Comparison of ENCODE assay signal across 1 cellular context in the genomic region with DNA sequence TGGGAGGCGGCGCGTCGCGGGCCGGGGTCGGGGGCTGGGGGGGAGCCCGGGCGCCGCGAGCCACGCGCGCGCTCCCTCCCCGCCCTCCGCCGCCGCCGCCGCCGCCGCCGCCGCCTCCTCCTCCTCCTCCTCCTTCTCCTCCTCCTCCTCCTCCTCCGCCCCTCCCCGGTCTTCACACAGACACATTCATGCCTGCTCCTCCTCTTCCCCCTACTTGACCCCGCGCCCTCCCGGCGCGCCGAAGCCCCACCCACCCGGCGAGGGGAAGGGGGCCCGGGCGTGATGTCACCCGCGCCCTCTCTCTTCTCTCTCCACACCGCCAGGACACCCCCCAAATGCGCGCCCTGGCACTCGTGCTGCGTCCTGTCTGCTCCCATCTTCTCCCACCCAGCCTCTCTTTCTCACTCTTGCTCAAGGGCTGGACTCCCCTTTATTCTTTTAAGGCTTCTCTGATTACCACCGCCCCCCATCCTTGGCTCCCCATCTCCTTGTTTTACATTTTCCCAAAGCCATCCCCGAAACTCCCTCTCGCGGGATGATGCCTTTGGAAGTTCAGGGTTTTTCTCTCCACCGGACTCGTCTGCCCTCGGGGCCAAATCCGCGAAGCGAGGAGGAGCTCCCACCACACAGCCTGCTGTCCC.
TF ChIP-seq lines count a peak whose summit lies in the region.

No MANE protein-coding gene starts in this region.

TF ChIP-seq in GM23338, 12 proteins besides CTCF, POLR2A, EP300 and RAD21:
- TF ChIP-seq, protein P1, sequence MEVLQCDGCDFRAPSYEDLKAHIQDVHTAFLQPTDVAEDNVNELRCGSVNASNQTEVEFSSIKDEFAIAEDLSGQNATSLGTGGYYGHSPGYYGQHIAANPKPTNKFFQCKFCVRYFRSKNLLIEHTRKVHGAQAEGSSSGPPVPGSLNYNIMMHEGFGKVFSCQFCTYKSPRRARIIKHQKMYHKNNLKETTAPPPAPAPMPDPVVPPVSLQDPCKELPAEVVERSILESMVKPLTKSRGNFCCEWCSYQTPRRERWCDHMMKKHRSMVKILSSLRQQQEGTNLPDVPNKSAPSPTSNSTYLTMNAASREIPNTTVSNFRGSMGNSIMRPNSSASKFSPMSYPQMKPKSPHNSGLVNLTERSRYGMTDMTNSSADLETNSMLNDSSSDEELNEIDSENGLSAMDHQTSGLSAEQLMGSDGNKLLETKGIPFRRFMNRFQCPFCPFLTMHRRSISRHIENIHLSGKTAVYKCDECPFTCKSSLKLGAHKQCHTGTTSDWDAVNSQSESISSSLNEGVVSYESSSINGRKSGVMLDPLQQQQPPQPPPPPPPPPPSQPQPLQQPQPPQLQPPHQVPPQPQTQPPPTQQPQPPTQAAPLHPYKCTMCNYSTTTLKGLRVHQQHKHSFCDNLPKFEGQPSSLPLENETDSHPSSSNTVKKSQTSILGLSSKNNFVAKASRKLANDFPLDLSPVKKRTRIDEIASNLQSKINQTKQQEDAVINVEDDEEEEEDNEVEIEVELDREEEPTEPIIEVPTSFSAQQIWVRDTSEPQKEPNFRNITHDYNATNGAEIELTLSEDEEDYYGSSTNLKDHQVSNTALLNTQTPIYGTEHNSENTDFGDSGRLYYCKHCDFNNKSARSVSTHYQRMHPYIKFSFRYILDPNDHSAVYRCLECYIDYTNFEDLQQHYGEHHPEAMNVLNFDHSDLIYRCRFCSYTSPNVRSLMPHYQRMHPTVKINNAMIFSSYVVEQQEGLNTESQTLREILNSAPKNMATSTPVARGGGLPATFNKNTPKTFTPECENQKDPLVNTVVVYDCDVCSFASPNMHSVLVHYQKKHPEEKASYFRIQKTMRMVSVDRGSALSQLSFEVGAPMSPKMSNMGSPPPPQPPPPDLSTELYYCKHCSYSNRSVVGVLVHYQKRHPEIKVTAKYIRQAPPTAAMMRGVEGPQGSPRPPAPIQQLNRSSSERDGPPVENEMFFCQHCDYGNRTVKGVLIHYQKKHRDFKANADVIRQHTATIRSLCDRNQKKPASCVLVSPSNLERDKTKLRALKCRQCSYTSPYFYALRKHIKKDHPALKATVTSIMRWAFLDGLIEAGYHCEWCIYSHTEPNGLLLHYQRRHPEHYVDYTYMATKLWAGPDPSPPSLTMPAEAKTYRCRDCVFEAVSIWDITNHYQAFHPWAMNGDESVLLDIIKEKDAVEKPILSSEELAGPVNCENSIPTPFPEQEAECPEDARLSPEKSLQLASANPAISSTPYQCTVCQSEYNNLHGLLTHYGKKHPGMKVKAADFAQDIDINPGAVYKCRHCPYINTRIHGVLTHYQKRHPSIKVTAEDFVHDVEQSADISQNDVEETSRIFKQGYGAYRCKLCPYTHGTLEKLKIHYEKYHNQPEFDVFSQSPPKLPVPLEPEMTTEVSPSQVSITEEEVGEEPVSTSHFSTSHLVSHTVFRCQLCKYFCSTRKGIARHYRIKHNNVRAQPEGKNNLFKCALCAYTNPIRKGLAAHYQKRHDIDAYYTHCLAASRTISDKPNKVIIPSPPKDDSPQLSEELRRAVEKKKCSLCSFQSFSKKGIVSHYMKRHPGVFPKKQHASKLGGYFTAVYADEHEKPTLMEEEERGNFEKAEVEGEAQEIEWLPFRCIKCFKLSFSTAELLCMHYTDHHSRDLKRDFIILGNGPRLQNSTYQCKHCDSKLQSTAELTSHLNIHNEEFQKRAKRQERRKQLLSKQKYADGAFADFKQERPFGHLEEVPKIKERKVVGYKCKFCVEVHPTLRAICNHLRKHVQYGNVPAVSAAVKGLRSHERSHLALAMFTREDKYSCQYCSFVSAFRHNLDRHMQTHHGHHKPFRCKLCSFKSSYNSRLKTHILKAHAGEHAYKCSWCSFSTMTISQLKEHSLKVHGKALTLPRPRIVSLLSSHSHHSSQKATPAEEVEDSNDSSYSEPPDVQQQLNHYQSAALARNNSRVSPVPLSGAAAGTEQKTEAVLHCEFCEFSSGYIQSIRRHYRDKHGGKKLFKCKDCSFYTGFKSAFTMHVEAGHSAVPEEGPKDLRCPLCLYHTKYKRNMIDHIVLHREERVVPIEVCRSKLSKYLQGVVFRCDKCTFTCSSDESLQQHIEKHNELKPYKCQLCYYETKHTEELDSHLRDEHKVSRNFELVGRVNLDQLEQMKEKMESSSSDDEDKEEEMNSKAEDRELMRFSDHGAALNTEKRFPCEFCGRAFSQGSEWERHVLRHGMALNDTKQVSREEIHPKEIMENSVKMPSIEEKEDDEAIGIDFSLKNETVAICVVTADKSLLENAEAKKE (CRISPR knock-in tag; IDR thresholded peaks at IDR 0.05): no peak
- TF ChIP-seq EZH2 (IDR thresholded peaks at IDR 0.05; ENCODE audit: low read depth, unreplicated experiment) (peak; percentile 13), CREB1 (CRISPR knock-in tag; IDR thresholded peaks at IDR 0.05; ENCODE audit: low read depth) (peak; percentile 77)
